Comparison of ENCODE assay signal across 24 cellular contexts in the genomic region with DNA sequence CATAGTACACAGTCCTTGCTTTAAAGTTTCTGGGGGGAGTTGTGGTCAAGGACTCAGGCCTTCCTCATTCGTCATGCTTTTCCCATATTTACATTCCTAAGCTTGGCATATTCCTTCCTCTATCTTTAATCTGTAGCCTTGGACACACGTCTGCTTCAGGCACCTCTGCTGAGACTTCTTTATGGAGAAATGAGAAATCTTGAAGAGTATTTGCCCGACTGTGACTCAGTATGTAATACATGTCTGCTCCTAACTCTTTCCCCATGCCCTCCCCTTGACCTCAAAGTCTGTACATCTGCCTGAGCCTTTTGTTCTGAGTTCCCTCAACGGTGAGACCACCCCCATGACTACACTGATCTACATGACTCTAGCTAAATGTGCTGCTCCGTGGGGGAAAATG.
"Had no signal": no experiment of that assay in that cellular context is flagged by ENCODE, and none has a peak within 500 bp of the region (broad histone marks: within the 10 kb centered on the region; RNA-seq: fewer than 3 reads in every experiment).

No MANE protein-coding gene starts in this region.

- DNase-seq: activated CD4-positive, alpha-beta T cell treated with anti-CD3 and anti-CD28 coated beads for 4 hours; activated CD4-positive, alpha-beta T cell treated with anti-CD3 and anti-CD28 coated beads, Interleukin-2, amount 50 U/mL, for 48 hours; activated CD4-positive, CD25-positive, alpha-beta regulatory T cell; activated naive CD4-positive, alpha-beta T cell treated with Interleukin-2 at 50 U/mL for 16 hours; activated naive CD8-positive, alpha-beta T cell treated with anti-CD3 and anti-CD28 coated beads, Interleukin-2, amount 10 ng/mL, durations not matched to agents 7 days and 5 days; activated T-cell treated with anti-CD3 and anti-CD28 coated beads, Interleukin-2, amount 50 U/mL, for 48 hours; caudate nucleus; dermis blood vessel endothelial cell; effector CD8-positive, alpha-beta T cell; foreskin keratinocyte; glutamatergic neuron; immature natural killer cell; lower lobe of right lung; naive thymus-derived CD4-positive, alpha-beta T cell; sigmoid colon; stimulated activated CD4-positive, alpha-beta T cell treated with anti-CD3 and anti-CD28 coated beads, Interleukin-4, amount 100 ng/mL, for 1 hour; stimulated activated naive CD4-positive, alpha-beta T cell; T-helper 17 cell; testis had no signal

- H3K79me2 ChIP-seq: hepatocyte had no signal

- ATAC-seq: foreskin keratinocyte; left lobe of liver; lower lobe of right lung; naive thymus-derived CD4-positive, alpha-beta T cell; T-helper 17 cell had no signal

- H2AFZ ChIP-seq: hepatocyte, neural progenitor cell had no signal

- H3K9me3 Mint-ChIP-seq: brain, neural progenitor cell, type B pancreatic cell had no signal

- H3K9me3 ChIP-seq: lower lobe of right lung, sigmoid colon, testis had no signal

- H3K27me3 ChIP-seq: foreskin keratinocyte, hepatocyte, neural progenitor cell, sigmoid colon, testis had no signal

- H3K4me2 ChIP-seq: hepatocyte, neural progenitor cell had no signal

- H3K36me3 ChIP-seq: lower lobe of right lung, neural progenitor cell, sigmoid colon had no signal

- H3K27me3 Mint-ChIP-seq: activated naive CD8-positive, alpha-beta T cell treated with anti-CD3 and anti-CD28 coated beads, Interleukin-2, amount 10 ng/mL, durations not matched to agents 7 days and 5 days; naive thymus-derived CD4-positive, alpha-beta T cell; T-helper 17 cell; type B pancreatic cell had no signal

- H3K36me3 Mint-ChIP-seq: activated naive CD8-positive, alpha-beta T cell treated with anti-CD3 and anti-CD28 coated beads, Interleukin-2, amount 10 ng/mL, durations not matched to agents 7 days and 5 days; brain; naive thymus-derived CD4-positive, alpha-beta T cell; neural progenitor cell; type B pancreatic cell had no signal

- H3K27ac Mint-ChIP-seq: activated naive CD8-positive, alpha-beta T cell treated with anti-CD3 and anti-CD28 coated beads, Interleukin-2, amount 10 ng/mL, durations not matched to agents 7 days and 5 days; brain; immature natural killer cell; naive thymus-derived CD4-positive, alpha-beta T cell; neural progenitor cell; T-helper 17 cell; type B pancreatic cell had no signal

- H3K4me1 ChIP-seq: foreskin keratinocyte, lower lobe of right lung, neural progenitor cell, sigmoid colon, testis had no signal

- H3K27ac ChIP-seq: foreskin keratinocyte, hepatocyte, lower lobe of right lung, neural progenitor cell, sigmoid colon, testis had no signal

- H3K4me3 Mint-ChIP-seq: activated naive CD8-positive, alpha-beta T cell treated with anti-CD3 and anti-CD28 coated beads, Interleukin-2, amount 10 ng/mL, durations not matched to agents 7 days and 5 days; brain; immature natural killer cell; naive thymus-derived CD4-positive, alpha-beta T cell; neural progenitor cell; T-helper 17 cell; type B pancreatic cell had no signal

- H3K9ac ChIP-seq: neural progenitor cell had no signal

- H3K4me1 Mint-ChIP-seq: activated naive CD8-positive, alpha-beta T cell treated with anti-CD3 and anti-CD28 coated beads, Interleukin-2, amount 10 ng/mL, durations not matched to agents 7 days and 5 days; brain; immature natural killer cell; naive thymus-derived CD4-positive, alpha-beta T cell; T-helper 17 cell had no signal

- H3K4me3 ChIP-seq: hepatocyte, lower lobe of right lung, neural progenitor cell, sigmoid colon, testis had no signal
